Comparison of ENCODE assay signal across 31 cellular contexts in genomic region chr11:44382118-44382517, GRCh38.
"Had no signal": no experiment of that assay in that cellular context is flagged by ENCODE, and none has a peak within 500 bp of the region (broad histone marks: within the 10 kb centered on the region; RNA-seq: fewer than 3 reads in every experiment).

No MANE protein-coding gene starts in this region.

- ATAC-seq: activated CD4-positive, CD25-positive, alpha-beta regulatory T cell treated with anti-CD3 and anti-CD28 coated beads, Interleukin-2, amount 50 U/mL, for 24 hours; activated CD8-positive, alpha-beta T cell treated with anti-CD3 and anti-CD28 coated beads for 36 hours; activated naive CD8-positive, alpha-beta T cell treated with anti-CD3 and anti-CD28 coated beads, Interleukin-2, amount 50 U/mL, for 24 hours; activated T-cell treated with anti-CD3 and anti-CD28 coated beads, Interleukin-2, amount 50 U/mL, for 4 hours; activated T-helper 17 cell treated with anti-CD3 and anti-CD28 coated beads, Interleukin-2, amount 50 U/mL, for 72 hours; body of pancreas; T-helper 17 cell had no signal

- H3K4me3 Mint-ChIP-seq: activated B cell treated with CpG ODN at 0.5 μM for 24 hours; activated CD8-positive, alpha-beta T cell treated with anti-CD3 and anti-CD28 coated beads for 36 hours; activated naive CD4-positive, alpha-beta T cell treated with anti-CD3 and anti-CD28 coated beads for 36 hours; activated naive CD4-positive, alpha-beta T cell treated with anti-CD3 and anti-CD28 coated beads, Interleukin-2, amount 50 U/mL, for 24 hours; activated naive CD8-positive, alpha-beta T cell treated with anti-CD3 and anti-CD28 coated beads for 36 hours; activated naive CD8-positive, alpha-beta T cell treated with anti-CD3 and anti-CD28 coated beads, Interleukin-2, amount 50 U/mL, for 24 hours; activated T-cell treated with anti-CD3 and anti-CD28 coated beads, Interleukin-2, amount 50 U/mL, for 4 hours; activated T-helper 17 cell treated with anti-CD3 and anti-CD28 coated beads, Interleukin-2, amount 50 U/mL, for 72 hours; T-helper 17 cell; T-helper 2 cell treated with Interferon-gamma antibody and Interleukin-4, amounts not matched to agents 5 μg/mL and 100 μg/mL, for 36 hours had no signal

- H3K9me3 Mint-ChIP-seq: activated CD8-positive, alpha-beta T cell treated with anti-CD3 and anti-CD28 coated beads for 36 hours; activated naive CD4-positive, alpha-beta T cell treated with anti-CD3 and anti-CD28 coated beads for 36 hours; activated naive CD4-positive, alpha-beta T cell treated with anti-CD3 and anti-CD28 coated beads, Interleukin-2, amount 50 U/mL, for 24 hours; activated naive CD8-positive, alpha-beta T cell treated with anti-CD3 and anti-CD28 coated beads for 36 hours; activated T-helper 17 cell treated with anti-CD3 and anti-CD28 coated beads, Interleukin-2, amount 50 U/mL, for 72 hours; T-helper 2 cell treated with Interferon-gamma antibody and Interleukin-4, amounts not matched to agents 5 μg/mL and 100 μg/mL, for 36 hours had no signal

- H3K27ac ChIP-seq: adrenal gland, body of pancreas, colonic mucosa, epithelial cell of prostate, esophagus squamous epithelium, WERI-Rb-1 had no signal

- H3K27ac Mint-ChIP-seq: activated B cell treated with CpG ODN at 0.5 μM for 24 hours; activated CD8-positive, alpha-beta T cell treated with anti-CD3 and anti-CD28 coated beads for 36 hours; activated naive CD4-positive, alpha-beta T cell treated with anti-CD3 and anti-CD28 coated beads for 36 hours; activated naive CD4-positive, alpha-beta T cell treated with anti-CD3 and anti-CD28 coated beads, Interleukin-2, amount 50 U/mL, for 24 hours; activated naive CD8-positive, alpha-beta T cell treated with anti-CD3 and anti-CD28 coated beads for 36 hours; activated naive CD8-positive, alpha-beta T cell treated with anti-CD3 and anti-CD28 coated beads, Interleukin-2, amount 50 U/mL, for 24 hours; activated T-helper 17 cell treated with anti-CD3 and anti-CD28 coated beads, Interleukin-2, amount 50 U/mL, for 72 hours; T-helper 17 cell; T-helper 2 cell treated with Interferon-gamma antibody and Interleukin-4, amounts not matched to agents 5 μg/mL and 100 μg/mL, for 36 hours had no signal

- DNase-seq: activated B cell treated with CpG ODN at 0.5 μM for 24 hours; activated CD4-positive, alpha-beta T cell treated with anti-CD3 and anti-CD28 coated beads for 48 hours; activated CD4-positive, alpha-beta T cell treated with anti-CD3 and anti-CD28 coated beads, Interleukin-2, amount 50 U/mL, for 1 hour; activated CD4-positive, alpha-beta T cell treated with anti-CD3 and anti-CD28 coated beads, Interleukin-2, amount 50 U/mL, for 48 hours; activated CD8-positive, alpha-beta memory T cell treated with anti-CD3 and anti-CD28 coated beads for 24 hours; activated CD8-positive, alpha-beta T cell treated with anti-CD3 and anti-CD28 coated beads for 36 hours; activated effector memory CD4-positive, alpha-beta T cell treated with Interleukin-2 at 50 U/mL for 16 hours; activated naive CD4-positive, alpha-beta T cell treated with anti-CD3 and anti-CD28 coated beads for 36 hours; activated naive CD8-positive, alpha-beta T cell treated with anti-CD3 and anti-CD28 coated beads for 36 hours; activated naive CD8-positive, alpha-beta T cell treated with anti-CD3 and anti-CD28 coated beads, Interleukin-2, amount 50 U/mL, for 24 hours; activated T-cell treated with anti-CD3 and anti-CD28 coated beads, Interleukin-2, amount 50 U/mL, for 4 hours; adrenal gland; amygdala; aorta; body of pancreas; central memory CD4-positive, alpha-beta T cell; cerebellar nuclear complex; colonic mucosa; effector CD8-positive, alpha-beta T cell; esophagus squamous epithelium; foreskin melanocyte; T-helper 17 cell; T1000; WERI-Rb-1 had no signal

- H3K36me3 Mint-ChIP-seq: activated naive CD4-positive, alpha-beta T cell treated with anti-CD3 and anti-CD28 coated beads, Interleukin-2, amount 50 U/mL, for 24 hours; activated naive CD8-positive, alpha-beta T cell treated with anti-CD3 and anti-CD28 coated beads for 36 hours had no signal

- FAIRE-seq: endometrium, endothelial cell of umbilical vein had no signal

- H3K27me3 ChIP-seq: body of pancreas, colonic mucosa had no signal

- H3K4me1 Mint-ChIP-seq: activated B cell treated with CpG ODN at 0.5 μM for 24 hours; activated naive CD4-positive, alpha-beta T cell treated with anti-CD3 and anti-CD28 coated beads, Interleukin-2, amount 50 U/mL, for 24 hours; activated naive CD8-positive, alpha-beta T cell treated with anti-CD3 and anti-CD28 coated beads for 36 hours; activated naive CD8-positive, alpha-beta T cell treated with anti-CD3 and anti-CD28 coated beads, Interleukin-2, amount 50 U/mL, for 24 hours; activated T-helper 17 cell treated with anti-CD3 and anti-CD28 coated beads, Interleukin-2, amount 50 U/mL, for 72 hours; T-helper 17 cell had no signal

- H3K4me1 ChIP-seq: adrenal gland, body of pancreas, colonic mucosa, esophagus squamous epithelium had no signal

- H3K4me3 ChIP-seq: adrenal gland, body of pancreas, colonic mucosa, esophagus squamous epithelium had no signal

- H3K9me3 ChIP-seq: adrenal gland, body of pancreas, colonic mucosa, esophagus squamous epithelium had no signal

- H3K36me3 ChIP-seq: adrenal gland, colonic mucosa, esophagus squamous epithelium, WERI-Rb-1 had no signal
